Comparison of ENCODE assay signal across 8 cellular contexts in genomic region chr12:49088190-49088931, GRCh38. TPM values are rescaled to one million over a fixed set of nuclear protein-coding genes. Genes with fewer than 3 reads are reported as not detected.
DNase-seq lines count a peak whose midpoint lies in the region; ATAC-seq and TF ChIP-seq lines count a peak whose summit lies in the region.

No MANE protein-coding gene starts in this region.

- TF ChIP-seq POLR2A in erythroblast (IDR thresholded peaks at IDR 0.05; ENCODE audit: low read length) = no peak

- TF ChIP-seq CTCF in OCI-LY7 (conservative IDR thresholded peaks at IDR 0.05; ENCODE audit: low read length) = peak; percentile 92

- BruUV-seq in OCI-LY7 (replicated peaks; lab: Mats Ljungman, UMichigan) = no TSS peak

- H3K36me3 Mint-ChIP-seq in naive thymus-derived CD8-positive, alpha-beta T cell = no peaks in the 10 kb centered on the region
- no peaks in the 10 kb centered on the region for H3K36me3 Mint-ChIP-seq in stimulated activated memory B cell treated with anti-CD40 and anti-IgM and Interleukin-4, amounts not matched to agents 10 μg/mL and 1 μg/mL and 100 μg/mL, for 72 hours

- no peaks in the 10 kb centered on the region for H3K36me3 ChIP-seq in OCI-LY7 (ENCODE audit: insufficient read depth, low read length)

- H3K9me3 Mint-ChIP-seq in naive thymus-derived CD8-positive, alpha-beta T cell = peaks cover 0 to 2% (median 0%) of the 10 kb centered on the region in 9 donors
- H3K9me3 Mint-ChIP-seq in stimulated activated memory B cell treated with anti-CD40 and anti-IgM and Interleukin-4, amounts not matched to agents 10 μg/mL and 1 μg/mL and 100 μg/mL, for 72 hours = no peaks in the 10 kb centered on the region

- no peak overlapping the region for H3K27ac ChIP-seq in OCI-LY7 (ENCODE audit: low read depth, low read length, poor library complexity, severe bottlenecking)

- H3K79me2 ChIP-seq in OCI-LY7 (ENCODE audit: insufficient read depth, low read depth, low read length) = no peaks in the 10 kb centered on the region

- ATAC-seq in GM21529 (IDR thresholded peaks at IDR 0.05; ENCODE audit: unreplicated experiment) = peak; percentile 87
- peak; percentile 86 to 87 for ATAC-seq in naive thymus-derived CD8-positive, alpha-beta T cell
- peak; percentile 94 for ATAC-seq in stimulated activated memory B cell treated with anti-CD40 and anti-IgM and Interleukin-4, amounts not matched to agents 10 μg/mL and 1 μg/mL and 100 μg/mL, for 72 hours

- peaks cover 19% of the 10 kb centered on the region for H3K4me1 ChIP-seq in OCI-LY7 (ENCODE audit: insufficient read depth, low read length, poor library complexity, severe bottlenecking)

- H3K9me3 ChIP-seq in OCI-LY7 (ENCODE audit: low read length) = no peaks in the 10 kb centered on the region

- H3K4me2 ChIP-seq in OCI-LY7 (ENCODE audit: low read length) = peak overlapping the region; percentile 59

- DNase-seq in COR-L47 (lab: John Stamatoyannopoulos, UW) = peak; percentile 84
- peak; percentile 83 for DNase-seq in Jurkat, Clone E6-1 (ENCODE audit: low read depth, low spot score)
- peak; percentile 84 for DNase-seq in OCI-LY7 (ENCODE audit: low spot score)
- DNase-seq in activated T-cell treated with anti-CD3 and anti-CD28 coated beads for 24 hours (ENCODE audit: low read depth) = peak; percentile 66
- peak; percentile 93 to 96 for DNase-seq in erythroblast (lab: John Stamatoyannopoulos, UW)
- DNase-seq in naive thymus-derived CD8-positive, alpha-beta T cell = peak; percentile 52 to 83 (median 68)

- peaks cover 16 to 52% (median 38%) of the 10 kb centered on the region in 5 donors for H3K27me3 Mint-ChIP-seq in naive thymus-derived CD8-positive, alpha-beta T cell
- H3K27me3 Mint-ChIP-seq in stimulated activated memory B cell treated with anti-CD40 and anti-IgM and Interleukin-4, amounts not matched to agents 10 μg/mL and 1 μg/mL and 100 μg/mL, for 72 hours = peaks cover 53% of the 10 kb centered on the region

- no peaks in the 10 kb centered on the region for H3K9me2 ChIP-seq in OCI-LY7 (ENCODE audit: insufficient read depth, low read length)

- POLR2A ChIA-PET in OCI-LY7 (lab: Charles Lee) = interaction anchor here (0.5 to 1.1 kb wide), 5 partner anchors 10 to 306 kb away, joined by 3 to 5 read pairs (median 4); no protein-coding TSS in a partner anchor
- POLR2A ChIA-PET in naive thymus-derived CD8-positive, alpha-beta T cell (lab: Charles Lee) = interaction anchor here (1.0 to 2.9 kb wide), 9 partner anchors 9 to 147 kb away, joined by 3 to 20 read pairs (median 9); partner anchors contain the start of genes LMBR1L, RHEBL1 and TUBA1B

- peak overlapping the region in 8 of 10 donors; percentile 8 to 71 (median 50) for H3K4me3 Mint-ChIP-seq in naive thymus-derived CD8-positive, alpha-beta T cell
- no peak overlapping the region for H3K4me3 Mint-ChIP-seq in stimulated activated memory B cell treated with anti-CD40 and anti-IgM and Interleukin-4, amounts not matched to agents 10 μg/mL and 1 μg/mL and 100 μg/mL, for 72 hours

- peaks cover 10 to 46% (median 42%) of the 10 kb centered on the region in 4 donors for H3K4me1 Mint-ChIP-seq in naive thymus-derived CD8-positive, alpha-beta T cell
- peaks cover 43% of the 10 kb centered on the region for H3K4me1 Mint-ChIP-seq in stimulated activated memory B cell treated with anti-CD40 and anti-IgM and Interleukin-4, amounts not matched to agents 10 μg/mL and 1 μg/mL and 100 μg/mL, for 72 hours

- H3K27ac Mint-ChIP-seq in naive thymus-derived CD8-positive, alpha-beta T cell = peak overlapping the region in 3 of 10 donors; percentile 39 to 47 (median 41)
- no peak overlapping the region for H3K27ac Mint-ChIP-seq in stimulated activated memory B cell treated with anti-CD40 and anti-IgM and Interleukin-4, amounts not matched to agents 10 μg/mL and 1 μg/mL and 100 μg/mL, for 72 hours

- CTCF ChIA-PET in OCI-LY7 (lab: Charles Lee; ENCODE audit: unreplicated experiment) = interaction anchor here (0.6 to 1.8 kb wide), 9 partner anchors 10 to 137 kb away, joined by 3 to 6 read pairs (median 4); partner anchors contain the start of genes DDN and TUBA1B

- H4K20me1 ChIP-seq in OCI-LY7 (ENCODE audit: insufficient read depth, low read length) = no peaks in the 10 kb centered on the region

- intact Hi-C loops in OCI-LY7 (cut with micrococcal nuclease; ENCODE audit: unreplicated experiment) = loop anchor here (1.0 kb wide), 2 partner anchors 33 to 147 kb away; no protein-coding TSS in a partner anchor

- 0 out of 2 replicates have a peak overlapping the region, but pooled peaks have one; percentile 23 for H3K4me3 ChIP-seq in Jurkat, Clone E6-1 (ENCODE audit: low read length)
- H3K4me3 ChIP-seq in OCI-LY7 (ENCODE audit: low read depth, low read length, poor library complexity, severe bottlenecking) = peak overlapping the region; percentile 21

- H2AFZ ChIP-seq in OCI-LY7 (ENCODE audit: low read length) = peak overlapping the region; percentile 74

RNA-seq across cellular contexts. Expression of gene DHH, which starts 6.2 kb away (rescaled TPM):
- not detected for polyA plus RNA-seq in Jurkat, Clone E6-1 (2012; ENCODE audit: insufficient read depth, insufficient read length)
- 0.06 TPM in 1 of 2 replicates, not detected in the other for total RNA-seq in OCI-LY7 (2014; rRNA removed; shearing (Covaris generic))
- total RNA-seq in OCI-LY7 (2022) = 0.17 and 0.31 TPM in 2 replicates
- total RNA-seq in naive thymus-derived CD8-positive, alpha-beta T cell = under 1 TPM; 0.27 to 0.47 TPM
- polyA plus RNA-seq in naive thymus-derived CD8-positive, alpha-beta T cell = not detected

RNA-seq across cellular contexts. Expression of gene RHEBL1, which starts 18.6 kb away (rescaled TPM):
- 12.9 TPM for polyA plus RNA-seq in Jurkat, Clone E6-1 (2012; ENCODE audit: insufficient read depth, insufficient read length)
- total RNA-seq in OCI-LY7 (2014; rRNA removed; shearing (Covaris generic)) = 3.0 and 3.7 TPM in 2 replicates
- 3.1 and 3.4 TPM in 2 replicates for total RNA-seq in OCI-LY7 (2022)
- 1 to 10 TPM; 3.6 to 4.3 TPM for total RNA-seq in naive thymus-derived CD8-positive, alpha-beta T cell
- 1 to 10 TPM; 3.0 to 3.6 (median 3.4) TPM for polyA plus RNA-seq in naive thymus-derived CD8-positive, alpha-beta T cell

RNA-seq across cellular contexts. Expression of gene LMBR1L, which starts 22.3 kb away (rescaled TPM):
- polyA plus RNA-seq in Jurkat, Clone E6-1 (2012; ENCODE audit: insufficient read depth, insufficient read length) = 71.3 TPM
- total RNA-seq in OCI-LY7 (2014; rRNA removed; shearing (Covaris generic)) = 26.8 and 37.2 TPM in 2 replicates
- total RNA-seq in OCI-LY7 (2022) = 43.6 and 48.1 TPM in 2 replicates
- total RNA-seq in naive thymus-derived CD8-positive, alpha-beta T cell = 100 to 1,000 TPM; 253 to 270 TPM
- polyA plus RNA-seq in naive thymus-derived CD8-positive, alpha-beta T cell = 10 to 100 TPM; 34.0 to 45.8 (median 34.6) TPM

RNA-seq across cellular contexts. Expression of gene KMT2D, which starts 27.8 kb away (rescaled TPM):
- 60.8 TPM for polyA plus RNA-seq in Jurkat, Clone E6-1 (2012; ENCODE audit: insufficient read depth, insufficient read length)
- 41.8 and 43.2 TPM in 2 replicates for total RNA-seq in OCI-LY7 (2014; rRNA removed; shearing (Covaris generic))
- total RNA-seq in OCI-LY7 (2022) = 122 and 129 TPM in 2 replicates
- 100 to 1,000 TPM; 130 to 134 TPM for total RNA-seq in naive thymus-derived CD8-positive, alpha-beta T cell
- polyA plus RNA-seq in naive thymus-derived CD8-positive, alpha-beta T cell = 10 to 100 TPM in 2 of 3 donors, 1 to 10 TPM in 1; 1.5 to 28.5 (median 10.5) TPM

RNA-seq across cellular contexts. Expression of gene TUBA1B, which starts 42.8 kb away (rescaled TPM):
- polyA plus RNA-seq in Jurkat, Clone E6-1 (2012; ENCODE audit: insufficient read depth, insufficient read length) = 3,315 TPM
- 3,393 and 3,539 TPM in 2 replicates for total RNA-seq in OCI-LY7 (2014; rRNA removed; shearing (Covaris generic))
- total RNA-seq in OCI-LY7 (2022) = 2,079 and 2,137 TPM in 2 replicates
- 100 to 1,000 TPM; 157 to 161 TPM for total RNA-seq in naive thymus-derived CD8-positive, alpha-beta T cell
- 100 to 1,000 TPM; 277 to 339 (median 333) TPM for polyA plus RNA-seq in naive thymus-derived CD8-positive, alpha-beta T cell

Comparison
In these comparisons a context has a peak if more than half of its experiments do, and no peak if none do; other contexts are left out.
1. RNA of gene LMBR1L, which starts 22.3 kb away (total RNA-seq): 253 to 270 TPM in naive thymus-derived CD8-positive, alpha-beta T cell; 26.8 to 48.1 TPM in OCI-LY7; every median in the first group is over 4 times any median in the second.
2. Peak in every context shown above with its lines, with median percentiles within 50 percentile points of each other: DNase-seq and ATAC-seq.